Comparison of ENCODE assay signal across 8 cellular contexts in genomic region chr15:66356069-66356358, GRCh38. TPM values are rescaled to one million over a fixed set of nuclear protein-coding genes. Genes with fewer than 3 reads are reported as not detected.
A peak's percentile ranks its signal among the peaks of the same experiment; 100 is the strongest.
DNase-seq lines count a peak whose midpoint lies in the region; ATAC-seq, FAIRE-seq and TF ChIP-seq lines count a peak whose summit lies in the region.

No MANE protein-coding gene starts in this region.

- no peak overlapping the region for H4K91ac ChIP-seq in H9 (ENCODE audit: insufficient read length, low read depth, low read length)

- H3K23ac ChIP-seq in H9 (ENCODE audit: insufficient read length, low read depth, low read length) = no peak overlapping the region

- H4K20me1 ChIP-seq in H9 (ENCODE audit: control insufficient read depth, insufficient read depth, insufficient read length) (no peaks in the 10 kb centered on the region), astrocyte (ENCODE audit: insufficient read depth, low read length) (no peaks in the 10 kb centered on the region)

- no peak for FAIRE-seq in astrocyte (lab: Jason Lieb, UNC)

- H2AFZ ChIP-seq in H9 (ENCODE audit: low read length) = no peak overlapping the region
- H2AFZ ChIP-seq in astrocyte (ENCODE audit: low read depth, low read length) = peak overlapping the region; percentile 97

- ATAC-seq in GM19452 (IDR thresholded peaks at IDR 0.05; ENCODE audit: unreplicated experiment) (no peak), HG03280 (IDR thresholded peaks at IDR 0.05; ENCODE audit: unreplicated experiment) (no peak)

- H3K4me1 Mint-ChIP-seq in H9 (peaks cover 6 to 18% of the 10 kb centered on the region in 2 experiments), astrocyte (ENCODE audit: low read depth, unreplicated experiment) (peaks cover 2% of the 10 kb centered on the region), mesothelial cell of epicardium (peaks cover 12% of the 10 kb centered on the region)

- no peak overlapping the region for H3K18ac ChIP-seq in H9 (ENCODE audit: insufficient read length, low read depth, low read length)

- H4K5ac ChIP-seq in H9 (ENCODE audit: insufficient read length, low read depth, low read length) = no peak overlapping the region

- WGBS in H9 (ENCODE audit: extremely low coverage, insufficient read length, low lambda C conversion rate) = no CpG with 5 or more reads among the region's 12 CpGs

- no peak for TF ChIP-seq POLR2A in erythroblast (IDR thresholded peaks at IDR 0.05; ENCODE audit: low read length)

- no peak overlapping the region for H2AK5ac ChIP-seq in H9 (ENCODE audit: insufficient read length, low read length)

- H3K4me1 ChIP-seq in H9 (ENCODE audit: insufficient read depth, low read length) = no peaks in the 10 kb centered on the region
- H3K4me1 ChIP-seq in astrocyte (ENCODE audit: insufficient read depth, low read length) = no peaks in the 10 kb centered on the region

- H3K23me2 ChIP-seq in H9 (ENCODE audit: insufficient read length, low read depth, low read length, poor library complexity, severe bottlenecking) = peaks cover 4% of the 10 kb centered on the region

- H3K27me3 Mint-ChIP-seq in H9 (ENCODE audit: low read depth) (no peaks in the 10 kb centered on the region; the same call in 1 of the 2 replicates), astrocyte (ENCODE audit: low read depth, unreplicated experiment) (no peaks in the 10 kb centered on the region), mesothelial cell of epicardium (ENCODE audit: low read depth) (no peaks in the 10 kb centered on the region)

- no peak overlapping the region for H3K56ac ChIP-seq in H9 (ENCODE audit: insufficient read length, low read depth, low read length)

- CTCF ChIA-PET in AG04450 (lab: Charles Lee) = interaction anchor here (0.7 kb wide), 2 partner anchors 128 to 175 kb away, joined by 3 to 4 read pairs; no protein-coding TSS in a partner anchor

- no peak overlapping the region for H4K8ac ChIP-seq in H9 (replicated peaks; ENCODE audit: insufficient read length, low read depth, low read length)

- H2BK12ac ChIP-seq in H9 (ENCODE audit: insufficient read length, low read depth, low read length) = no peak overlapping the region

- no peaks in the 10 kb centered on the region; the same call in 1 of the 2 replicates for H3K79me2 ChIP-seq in H9 (ENCODE audit: insufficient read depth, low read length)
- peaks cover 9% of the 10 kb centered on the region for H3K79me2 ChIP-seq in astrocyte (ENCODE audit: insufficient read depth, low read length)

- no peak overlapping the region for H2BK5ac ChIP-seq in H9 (ENCODE audit: insufficient read length, low read length)

- H3K4me3 Mint-ChIP-seq in H9 (peak overlapping the region; percentile 97 to 98), astrocyte (ENCODE audit: unreplicated experiment) (peak overlapping the region; percentile 90), mesothelial cell of epicardium (peak overlapping the region; percentile 90)

- peak overlapping the region; percentile 88 for H3K9ac ChIP-seq in H9 (ENCODE audit: extremely low read depth, insufficient read length, low read length)
- peak overlapping the region; percentile 95 for H3K9ac ChIP-seq in astrocyte (ENCODE audit: low read length)

- no peak overlapping the region for H3K4ac ChIP-seq in H9 (ENCODE audit: low read depth, low read length)

- no peak overlapping the region for H2BK120ac ChIP-seq in H9 (ENCODE audit: low read depth, low read length, poor library complexity, severe bottlenecking)

- no peak for TF ChIP-seq CTCF in AG04450 (IDR thresholded peaks at IDR 0.05; ENCODE audit: low read depth, low read length)
- no peak for TF ChIP-seq CTCF in H9 (conservative IDR thresholded peaks at IDR 0.05)
- TF ChIP-seq CTCF in astrocyte (IDR thresholded peaks at IDR 0.05; ENCODE audit: insufficient read depth, low read depth, low read length) = no peak
- no peak for TF ChIP-seq CTCF in mesothelial cell of epicardium (IDR thresholded peaks at IDR 0.05; ENCODE audit: unreplicated experiment)

- peaks cover 2% of the 10 kb centered on the region for H3K36me3 ChIP-seq in astrocyte (ENCODE audit: insufficient read depth, low read length)

- peaks cover 3% of the 10 kb centered on the region for H3K79me1 ChIP-seq in H9 (ENCODE audit: insufficient read depth, low read depth, low read length, poor library complexity, severe bottlenecking)

- peak overlapping the region; percentile 87 for H3K4me2 ChIP-seq in H9 (ENCODE audit: insufficient read depth, insufficient read length, low read length)
- H3K4me2 ChIP-seq in astrocyte (ENCODE audit: low read length) = peak overlapping the region; percentile 99

- no peak overlapping the region for H3T11ph ChIP-seq in H9 (ENCODE audit: low read length)

- no peak overlapping the region for H2BK20ac ChIP-seq in H9 (ENCODE audit: low read depth, low read length, poor library complexity, severe bottlenecking)

- H3K9me3 ChIP-seq in AG04450 (ENCODE audit: control insufficient read depth, insufficient read depth, low read length) = no peaks in the 10 kb centered on the region
- H3K9me3 ChIP-seq in H9 (ENCODE audit: control insufficient read depth, low read depth, low read length) = no peaks in the 10 kb centered on the region
- no peaks in the 10 kb centered on the region for H3K9me3 ChIP-seq in astrocyte (ENCODE audit: insufficient read depth, low read depth, low read length)

- peak overlapping the region in 2 of 3 experiments; percentile 97 to 100; a peak in 4 of 7 replicates for H3K27ac Mint-ChIP-seq in H9
- no peak overlapping the region for H3K27ac Mint-ChIP-seq in astrocyte (ENCODE audit: unreplicated experiment)
- peak overlapping the region; percentile 93 for H3K27ac Mint-ChIP-seq in mesothelial cell of epicardium

- peak overlapping the region; percentile 90; the same call in 1 of the 2 replicates for H3K14ac ChIP-seq in H9 (ENCODE audit: insufficient read depth, low read length)

- peak overlapping the region; percentile 82 for H3K27ac ChIP-seq in AG04450 (ENCODE audit: low read depth, low read length)
- H3K27ac ChIP-seq in H9 (ENCODE audit: insufficient read length, low read depth, low read length) = no peak overlapping the region
- H3K27ac ChIP-seq in astrocyte (ENCODE audit: low read depth, low read length) = peak overlapping the region; percentile 81

- no peaks in the 10 kb centered on the region for H3K27me3 ChIP-seq in AG04450 (ENCODE audit: control insufficient read depth, insufficient read depth, low read length)
- no peaks in the 10 kb centered on the region for H3K27me3 ChIP-seq in H9 (ENCODE audit: insufficient read depth, low read length)
- no peaks in the 10 kb centered on the region for H3K27me3 ChIP-seq in astrocyte (ENCODE audit: insufficient read depth, low read length)

- H3K4me3 ChIP-seq in AG04450 (ENCODE audit: low read depth, low read length) (peak overlapping the region; percentile 93), astrocyte (ENCODE audit: insufficient read depth, low read depth, low read length) (peak overlapping the region; percentile 91)

- H2BK15ac ChIP-seq in H9 (ENCODE audit: low read depth, low read length) = no peak overlapping the region

- H3K9me3 Mint-ChIP-seq in H9 = no peaks in the 10 kb centered on the region; a peak in 1 of 5 replicates
- no peaks in the 10 kb centered on the region for H3K9me3 Mint-ChIP-seq in astrocyte (ENCODE audit: unreplicated experiment)
- no peaks in the 10 kb centered on the region for H3K9me3 Mint-ChIP-seq in mesothelial cell of epicardium

- POLR2A ChIA-PET in AG04450 (lab: Yijun Ruan, JAX) = interaction anchor here (0.8 kb wide), 1 partner anchor 14 kb away, joined by 4 read pairs; no protein-coding TSS in a partner anchor

- no peak for DNase-seq in AG04450 (ENCODE audit: low read depth, low spot score)
- no peak for DNase-seq in H9
- DNase-seq in astrocyte (ENCODE audit: low read depth) = no peak
- DNase-seq in mesothelial cell of epicardium (ENCODE audit: low spot score in 2 of 2, unreplicated experiment in 2 of 2) = no peak
- DNase-seq in erythroblast (lab: John Stamatoyannopoulos, UW) = no peak
- DNase-seq in RKO (ENCODE audit: low spot score) = no peak

- H3K36me3 Mint-ChIP-seq in H9 (ENCODE audit: insufficient read depth in 1 of 3, low read depth in 3 of 3) (peaks cover 14 to 22% (median 18%) of the 10 kb centered on the region in 3 experiments; a peak in 6 of 7 replicates), astrocyte (ENCODE audit: low read depth, unreplicated experiment) (no peaks in the 10 kb centered on the region), mesothelial cell of epicardium (peaks cover 8% of the 10 kb centered on the region)

RNA-seq across cellular contexts. Expression of gene TIPIN, which starts 0.5 kb away (rescaled TPM):
- 7.5 and 10.4 TPM in 2 replicates for polyA plus RNA-seq in AG04450 (2011; rRNA removed)
- 4.1 and 6.3 TPM in 2 replicates for polyA minus RNA-seq in AG04450 (2011; rRNA and poly(A)+ RNA removed)
- total RNA-seq in H9 (2021) = 26.9 and 28.3 TPM in 2 replicates
- total RNA-seq in astrocyte = 3.9 and 5.6 TPM in 2 replicates
- 9.5 to 10.5 TPM (median 10.2 TPM) in 3 replicates for total RNA-seq in mesothelial cell of epicardium

RNA-seq across cellular contexts. Expression of gene MAP2K1, which starts 30.7 kb away (rescaled TPM):
- 18.4 and 18.8 TPM in 2 replicates for polyA plus RNA-seq in AG04450 (2011; rRNA removed)
- 11.9 and 13.5 TPM in 2 replicates for polyA minus RNA-seq in AG04450 (2011; rRNA and poly(A)+ RNA removed)
- 50.4 and 50.8 TPM in 2 replicates for total RNA-seq in H9 (2021)
- total RNA-seq in astrocyte = 62.4 and 66.5 TPM in 2 replicates
- 24.7 to 27.6 TPM (median 26.7 TPM) in 3 replicates for total RNA-seq in mesothelial cell of epicardium
